1 cellular context compared by ENCODE assay signal in genomic region chr14:31261859-31262739, GRCh38.
A peak's percentile ranks its signal among the peaks of the same experiment; 100 is the strongest.
TF ChIP-seq lines count a peak whose summit lies in the region.

No MANE protein-coding gene starts in this region.

TF ChIP-seq in HepG2, 621 proteins besides CTCF, POLR2A, EP300 and RAD21 (continued from another document and continues in another):
- TF ChIP-seq ZNF318 (CRISPR knock-in tag; IDR thresholded peaks at IDR 0.05) (no peak), ZNF563 (CRISPR knock-in tag; IDR thresholded peaks at IDR 0.05) (no peak), SIN3B (IDR thresholded peaks at IDR 0.05; ENCODE audit: low read length) (no peak), GABPA (IDR thresholded peaks at IDR 0.05; ENCODE audit: low read depth, low read length) (no peak), GABPA (CRISPR knock-in tag; IDR thresholded peaks at IDR 0.05; ENCODE audit: low read depth) (no peak), GZF1 (CRISPR knock-in tag; IDR thresholded peaks at IDR 0.05) (peak; percentile 72; the same call in 1 of the 2 replicates), POLR2G (IDR thresholded peaks at IDR 0.05; ENCODE audit: low read depth, low read length) (peak; percentile 62; the same call in 1 of the 2 replicates), ZNF329 (CRISPR knock-in tag; IDR thresholded peaks at IDR 0.05; ENCODE audit: low read depth) (no peak), SKIL (CRISPR knock-in tag; IDR thresholded peaks at IDR 0.05; ENCODE audit: borderline replicate concordance) (no peak), ZNF124 (CRISPR knock-in tag; IDR thresholded peaks at IDR 0.05) (peak; percentile 97; the same call in 1 of the 2 replicates), ISL2 (CRISPR knock-in tag; IDR thresholded peaks at IDR 0.05) (peak; percentile 98), DR1 (CRISPR knock-in tag; IDR thresholded peaks at IDR 0.05) (no peak), ZNF878 (CRISPR knock-in tag; IDR thresholded peaks at IDR 0.05) (no peak), CHD4 (IDR thresholded peaks at IDR 0.05; ENCODE audit: borderline replicate concordance, low read length) (peak; percentile 94; the same call in 1 of the 2 replicates), ZNF790 (CRISPR knock-in tag; IDR thresholded peaks at IDR 0.05; ENCODE audit: borderline replicate concordance) (peak; percentile 74), JARID2 (CRISPR knock-in tag; IDR thresholded peaks at IDR 0.05; ENCODE audit: insufficient replicate concordance) (no peak), HOXA9 (CRISPR knock-in tag; IDR thresholded peaks at IDR 0.05; ENCODE audit: borderline replicate concordance) (no peak), ZNF781 (CRISPR knock-in tag; IDR thresholded peaks at IDR 0.05; ENCODE audit: borderline replicate concordance, not compliant biosample characterization) (peak; percentile 73), NBN (conservative IDR thresholded peaks at IDR 0.05) (no peak), ZNF235 (CRISPR knock-in tag; IDR thresholded peaks at IDR 0.05; ENCODE audit: borderline replicate concordance) (no peak), MATR3 (CRISPR knock-in tag; IDR thresholded peaks at IDR 0.05) (no peak), TERF1 (CRISPR knock-in tag; IDR thresholded peaks at IDR 0.05) (no peak), NFRKB (IDR thresholded peaks at IDR 0.05) (no peak), SNAPC5 (CRISPR knock-in tag; IDR thresholded peaks at IDR 0.05; ENCODE audit: borderline replicate concordance) (0 out of 2 replicates have a peak, but pooled peaks have one; percentile 38), ZNF629 (CRISPR knock-in tag; conservative IDR thresholded peaks at IDR 0.05) (peak; percentile 88), TEAD2 (CRISPR knock-in tag; IDR thresholded peaks at IDR 0.05) (no peak), SIN3A (IDR thresholded peaks at IDR 0.05; ENCODE audit: borderline replicate concordance, low read depth, low read length) (no peak), FOXK2 (IDR thresholded peaks at IDR 0.05) (no peak), ZZZ3 (CRISPR knock-in tag; IDR thresholded peaks at IDR 0.05; ENCODE audit: borderline replicate concordance) (no peak), TBL1XR1 (IDR thresholded peaks at IDR 0.05; ENCODE audit: borderline replicate concordance, low read length, partially characterized antibody) (peak; percentile 63), HCFC1 (IDR thresholded peaks at IDR 0.05; ENCODE audit: low read depth, low read length) (no peak), MTF2 (CRISPR knock-in tag; IDR thresholded peaks at IDR 0.05; ENCODE audit: borderline replicate concordance) (no peak), ZNF274 (CRISPR knock-in tag; IDR thresholded peaks at IDR 0.05) (peak; percentile 60; the same call in 1 of the 2 replicates), ZSCAN31 (CRISPR knock-in tag; IDR thresholded peaks at IDR 0.05; ENCODE audit: low read depth) (no peak), ZNF691 (CRISPR knock-in tag; IDR thresholded peaks at IDR 0.05; ENCODE audit: borderline replicate concordance, low read depth) (no peak), CHD2 (IDR thresholded peaks at IDR 0.05; ENCODE audit: low read depth, low read length) (no peak), MTERF4 (CRISPR knock-in tag; IDR thresholded peaks at IDR 0.05) (peak; percentile 18; the same call in 1 of the 2 replicates), RFX3 (CRISPR knock-in tag; IDR thresholded peaks at IDR 0.05) (no peak), BORCS8-MEF2B (CRISPR knock-in tag; IDR thresholded peaks at IDR 0.05) (peak; percentile 86; the same call in 1 of the 2 replicates), ZNF839 (CRISPR knock-in tag; IDR thresholded peaks at IDR 0.05; ENCODE audit: borderline replicate concordance) (no peak), ZNF687 (CRISPR knock-in tag; IDR thresholded peaks at IDR 0.05) (peak; percentile 86), REST (IDR thresholded peaks at IDR 0.05; ENCODE audit: borderline replicate concordance in 1 of 2, low read depth in 1 of 2, low read length in 2 of 2) (no peak), HNRNPK (IDR thresholded peaks at IDR 0.05; ENCODE audit: low read depth, low read length, poor library complexity, severe bottlenecking) (no peak)
